ENCODE assay signal across 9 cellular contexts in the genomic region with DNA sequence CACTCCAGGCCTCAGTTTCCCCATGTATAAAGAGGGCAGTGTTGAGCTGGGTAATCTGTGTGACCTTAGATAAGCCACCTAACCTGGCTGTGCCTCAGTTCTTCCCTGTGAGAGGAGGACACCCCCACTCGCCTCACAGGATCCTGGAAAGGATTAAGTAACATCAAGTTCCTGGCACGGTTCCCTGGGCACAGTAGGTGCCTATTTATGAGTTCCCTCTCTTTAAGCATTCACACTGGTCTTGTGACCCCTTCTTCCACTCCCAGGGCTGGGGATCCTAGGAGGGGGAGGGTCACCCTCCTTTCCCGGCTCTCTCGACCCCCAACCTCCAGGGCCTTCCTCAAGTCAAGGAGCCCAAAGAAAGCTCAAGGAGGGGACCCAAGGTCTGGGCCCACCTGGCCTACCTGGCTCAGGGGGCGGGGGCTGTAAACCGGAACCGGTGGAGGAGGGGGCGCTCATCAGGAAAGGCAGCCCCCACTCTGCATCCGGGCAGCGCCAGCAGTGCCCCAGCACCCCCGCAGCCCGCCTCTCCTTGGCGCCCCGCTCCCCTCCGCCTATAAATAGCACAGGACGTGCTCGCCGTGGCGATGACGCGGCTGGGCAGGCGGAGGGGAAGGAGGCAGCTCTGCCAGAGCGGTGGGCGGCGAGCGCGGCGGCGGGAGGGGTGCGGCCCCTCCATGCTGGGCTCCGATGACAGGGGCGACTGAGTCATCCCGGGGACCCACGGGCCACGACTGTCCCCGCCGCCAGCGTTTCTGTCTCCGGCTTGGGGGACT. TPM values are rescaled to one million over a fixed set of nuclear protein-coding genes. Genes with fewer than 3 reads are reported as not detected.
DNase-seq lines count a peak whose midpoint lies in the region; ATAC-seq and TF ChIP-seq lines count a peak whose summit lies in the region.
"Had no signal": no experiment of that assay in that cellular context is flagged by ENCODE, and none has a peak within 500 bp of the region (broad histone marks: within the 10 kb centered on the region; RNA-seq: fewer than 3 reads in every experiment).

No MANE protein-coding gene starts in this region.

- H3K79me2 ChIP-seq in mammary epithelial cell (ENCODE audit: insufficient read depth, low read length) = no peaks in the 10 kb centered on the region

- no peak overlapping the region for H3K27ac ChIP-seq in mammary epithelial cell (ENCODE audit: insufficient read depth, low read depth, low read length)
- H3K27ac ChIP-seq in layer of hippocampus (ENCODE audit: low read depth, low read length) = peak overlapping the region; percentile 43

- DNase-seq in HK-2 (ENCODE audit: unreplicated experiment) = peak; percentile 43
- DNase-seq in activated B cell treated with CpG ODN at 0.5 μM for 24 hours = peak; percentile 45
- no peak for DNase-seq in mammary epithelial cell
- peak in 3 of 4 experiments; percentile 49 to 65 (median 50) for DNase-seq in stimulated activated CD4-positive, alpha-beta T cell treated with anti-CD3 and anti-CD28 coated beads, Interleukin-1b, Interleukin-23, amount 100 ng/mL, for 24 hours (ENCODE audit: low read depth in 4 of 4, low spot score in 1 of 4)
- DNase-seq in Ammon's horn (ENCODE audit: low spot score) = no peak
- no peak for DNase-seq in NCI-H2107 (lab: John Stamatoyannopoulos, UW)

- H3K27ac Mint-ChIP-seq in activated B cell treated with CpG ODN at 0.5 μM for 24 hours = no peak overlapping the region

- H3K4me3 ChIP-seq in mammary epithelial cell (replicated peaks in 1 of 3; ENCODE audit: insufficient read depth in 1 of 3, low read depth in 2 of 3, low read length in 3 of 3) = no peak overlapping the region

- BruUV-seq in mammary epithelial cell (replicated peaks; lab: Mats Ljungman, UMichigan) = no TSS peak

- CTCF ChIA-PET in activated B cell treated with CpG ODN at 0.5 μM for 24 hours (lab: Charles Lee) (interaction anchor here (7.0 to 7.4 kb wide), 2 partner anchors 27 to 37 kb away, joined by 151 to 177 read pairs; no protein-coding TSS in a partner anchor), mammary epithelial cell (lab: Charles Lee; ENCODE audit: low non-redundant PET) (interaction anchor here (0.6 kb wide), 1 partner anchor 417 kb away, joined by 3 read pairs; no protein-coding TSS in a partner anchor)

- H2AFZ ChIP-seq in mammary epithelial cell (ENCODE audit: low read depth, low read length) = no peak overlapping the region

- dilution Hi-C loops in mammary epithelial cell (cut with HindIII; ENCODE audit: low sequenced_read_pairs) = no loop called here

- H3K4me1 Mint-ChIP-seq in activated B cell treated with CpG ODN at 0.5 μM for 24 hours = peaks cover 36% of the 10 kb centered on the region

- H3K27me3 Mint-ChIP-seq in activated B cell treated with CpG ODN at 0.5 μM for 24 hours = peaks cover 13% of the 10 kb centered on the region

- 37% methylated on average over 11 of the region's 39 CpGs for WGBS in mammary epithelial cell (ENCODE audit: low coverage, missing lambda C conversion rate)

- peak overlapping the region; percentile 58 for H3K4me2 ChIP-seq in mammary epithelial cell (ENCODE audit: insufficient read depth, low read depth, low read length)

- no peak overlapping the region for H3K9ac ChIP-seq in mammary epithelial cell (ENCODE audit: insufficient read depth, low read length)

- peak overlapping the region; percentile 61 for H3K4me3 Mint-ChIP-seq in activated B cell treated with CpG ODN at 0.5 μM for 24 hours

- peaks cover 6% of the 10 kb centered on the region for H3K36me3 ChIP-seq in mammary epithelial cell (ENCODE audit: insufficient read depth, low read length)

- TF ChIP-seq CTCF in activated B cell treated with CpG ODN at 0.5 μM for 24 hours (IDR thresholded peaks at IDR 0.05) = no peak
- TF ChIP-seq CTCF in mammary epithelial cell (conservative IDR thresholded peaks at IDR 0.05 in 1 of 2, IDR thresholded peaks at IDR 0.05 in 1 of 2; ENCODE audit: extremely low read depth in 1 of 2, insufficient read depth in 1 of 2, low read depth in 1 of 2, low read length in 2 of 2) = no peak

- no peaks in the 10 kb centered on the region for H4K20me1 ChIP-seq in mammary epithelial cell (ENCODE audit: insufficient read depth, low read length)

- H3K9me3 ChIP-seq in mammary epithelial cell (replicated peaks; ENCODE audit: insufficient read depth, low read length) = no peaks in the 10 kb centered on the region

- peaks cover 11% of the 10 kb centered on the region for H3K36me3 Mint-ChIP-seq in activated B cell treated with CpG ODN at 0.5 μM for 24 hours (ENCODE audit: low read depth)

- no peaks in the 10 kb centered on the region for H3K27me3 ChIP-seq in mammary epithelial cell (ENCODE audit: insufficient read depth, low read length)
- H3K27me3 ChIP-seq in layer of hippocampus (ENCODE audit: control insufficient read depth, insufficient read depth, low read length) = peaks cover 6% of the 10 kb centered on the region

- POLR2A ChIA-PET in activated B cell treated with CpG ODN at 0.5 μM for 24 hours (lab: Charles Lee) = interaction anchor here (0.6 to 3.7 kb wide), 10 partner anchors 9 to 340 kb away, joined by 3 to 57 read pairs (median 4); partner anchors contain the start of genes FBXL20 and RPL19

- in situ Hi-C loops in mammary epithelial cell (cut with MboI; ENCODE audit: low sequenced_read_pairs in 2 of 2) = loop anchor here in 1 of 2 donors (5.0 kb wide), 1 partner anchor 33 kb away; no protein-coding TSS in a partner anchor

- H3K9me3 Mint-ChIP-seq in activated B cell treated with CpG ODN at 0.5 μM for 24 hours = no peaks in the 10 kb centered on the region

- intact Hi-C loops in activated B cell treated with CpG ODN at 0.5 μM for 24 hours (cut with micrococcal nuclease) (loop anchor here (1.0 to 10.0 kb wide), 3 partner anchors 9 to 415 kb away; partner anchors contain the start of genes PPP1R1B, RPL19 and STAC2), mammary epithelial cell (cut with micrococcal nuclease) (loop anchor here (5.0 to 10.0 kb wide), 2 partner anchors 193 to 545 kb away; partner anchors contain the start of gene FBXL20)

- ATAC-seq in activated B cell treated with CpG ODN at 0.5 μM for 24 hours (ENCODE audit: low read depth) (peak; percentile 37), GM19351 (IDR thresholded peaks at IDR 0.05; ENCODE audit: unreplicated experiment) (no peak)

- peaks cover 22% of the 10 kb centered on the region for H3K4me1 ChIP-seq in mammary epithelial cell (ENCODE audit: insufficient read depth, low read length)

RNA-seq across cellular contexts. Expression of gene RPL19, which starts 9.4 kb away (rescaled TPM):
- 3,324 and 3,891 TPM in 2 replicates for total RNA-seq in activated B cell treated with CpG ODN at 0.5 μM for 24 hours
- total RNA-seq in mammary epithelial cell = 1,000 to 10,000 TPM; 1,153 to 1,694 TPM
- polyA plus RNA-seq in mammary epithelial cell = 2,221 TPM
- 738 TPM for polyA minus RNA-seq in mammary epithelial cell

RNA-seq across cellular contexts. Expression of gene CACNB1, which starts 12.0 kb away (rescaled TPM):
- total RNA-seq in activated B cell treated with CpG ODN at 0.5 μM for 24 hours = 4.5 and 5.7 TPM in 2 replicates
- 10 to 100 TPM in 1 of 2 donors, 1 to 10 TPM in 1; 8.2 to 21.6 TPM for total RNA-seq in mammary epithelial cell
- polyA plus RNA-seq in mammary epithelial cell = 6.9 TPM
- 6.7 TPM for polyA minus RNA-seq in mammary epithelial cell

RNA-seq across cellular contexts. Expression of gene STAC2, which starts 16.2 kb away (rescaled TPM):
- not detected in 2 replicates for total RNA-seq in activated B cell treated with CpG ODN at 0.5 μM for 24 hours
- total RNA-seq in mammary epithelial cell = not detected
- not detected for polyA plus RNA-seq in mammary epithelial cell
- not detected for polyA minus RNA-seq in mammary epithelial cell
- total RNA-seq: activated CD8-positive, alpha-beta memory T cell treated with anti-CD3 and anti-CD28 coated beads for 36 hours had no signal

RNA-seq across cellular contexts. Expression of gene ARL5C, which starts 43.5 kb away (rescaled TPM):
- not detected in 2 replicates for total RNA-seq in activated B cell treated with CpG ODN at 0.5 μM for 24 hours
- not detected for total RNA-seq in mammary epithelial cell
- polyA plus RNA-seq in mammary epithelial cell = not detected
- not detected for polyA minus RNA-seq in mammary epithelial cell
- total RNA-seq: activated CD8-positive, alpha-beta memory T cell treated with anti-CD3 and anti-CD28 coated beads for 36 hours had no signal

RNA-seq across cellular contexts. Expression of gene PLXDC1, which starts 58.1 kb away (rescaled TPM):
- not detected in 2 replicates for total RNA-seq in activated B cell treated with CpG ODN at 0.5 μM for 24 hours
- under 1 TPM in 1 of 2 donors, not detected in 1; 0.33 TPM for total RNA-seq in mammary epithelial cell
- 0.09 TPM for polyA plus RNA-seq in mammary epithelial cell
- polyA minus RNA-seq in mammary epithelial cell = not detected

Comparison
In these comparisons a context has a peak if more than half of its experiments do, and no peak if none do; other contexts are left out.
1. DNase-seq: peak in HK-2 (single experiment), activated B cell treated with CpG ODN at 0.5 μM for 24 hours (single experiment) and stimulated activated CD4-positive, alpha-beta T cell treated with anti-CD3 and anti-CD28 coated beads, Interleukin-1b, Interleukin-23, amount 100 ng/mL, for 24 hours (3 of 4); none in mammary epithelial cell (single experiment), Ammon's horn (single experiment) and NCI-H2107 (single experiment).